In genomic region chr17:8701221-8701620, GRCh38 we compare ENCODE assay signal across 18 cellular contexts. TPM values are rescaled to one million over a fixed set of nuclear protein-coding genes. Genes with fewer than 3 reads are reported as not detected.
A peak's percentile ranks its signal among the peaks of the same experiment; 100 is the strongest.
DNase-seq lines count a peak whose midpoint lies in the region; ATAC-seq and TF ChIP-seq lines count a peak whose summit lies in the region.
"Had no signal": no experiment of that assay in that cellular context is flagged by ENCODE, and none has a peak within 500 bp of the region (broad histone marks: within the 10 kb centered on the region; RNA-seq: fewer than 3 reads in every experiment).

No MANE protein-coding gene starts in this region.

- no peak overlapping the region for H3K4me3 ChIP-seq in coronary artery
- H3K4me3 ChIP-seq in tibial artery, result no peak overlapping the region
- H3K4me3 ChIP-seq in psoas muscle, result no peak overlapping the region
- H3K4me3 ChIP-seq: A549, HAP-1 had no signal

- CTCF ChIA-PET in activated CD8-positive, alpha-beta memory T cell treated with anti-CD3 and anti-CD28 coated beads, Interleukin-2, amount 10 ng/mL, durations not matched to agents 7 days and 5 days (lab: Charles Lee), result no interaction called here

- H3K27ac ChIP-seq in coronary artery (peak overlapping the region in 1 of 2 donors; percentile 94), tibial artery (no peak overlapping the region), psoas muscle (no peak overlapping the region)
- H3K27ac ChIP-seq: 22Rv1, A549 had no signal

- intact Hi-C loops in tibial artery (cut with DNase I; ENCODE audit: low total_unique reads), result no loop called here
- intact Hi-C loops in psoas muscle (cut with DNase I), result no loop called here

- TF ChIP-seq CTCF in coronary artery (IDR thresholded peaks at IDR 0.05), result no peak
- TF ChIP-seq CTCF in tibial artery (IDR thresholded peaks at IDR 0.05), result no peak
- no peak for TF ChIP-seq CTCF in psoas muscle (IDR thresholded peaks at IDR 0.05)

- peak; percentile 24 for DNase-seq in activated CD8-positive, alpha-beta memory T cell treated with anti-CD3 and anti-CD28 coated beads for 24 hours
- no peak for DNase-seq in activated CD8-positive, alpha-beta memory T cell treated with anti-CD3 and anti-CD28 coated beads, Interleukin-2, amount 10 ng/mL, durations not matched to agents 7 days and 5 days
- peak; percentile 29 for DNase-seq in coronary artery (ENCODE audit: low spot score)
- DNase-seq in mesenteric fat pad (ENCODE audit: low spot score), result peak; percentile 39
- DNase-seq in tibial artery, result peak; percentile 10 to 42
- DNase-seq in psoas muscle, result no peak
- DNase-seq: AML-193; Calu3; CD8-positive, alpha-beta T cell; DMS79 treated with DMSO at 0.1 percent for 48 hours; GF-D8 had no signal

- H3K4me1 ChIP-seq in tibial artery (peaks cover 0 to 33% (median 26%) of the 10 kb centered on the region in 4 donors), psoas muscle (no peaks in the 10 kb centered on the region)
- H3K4me1 ChIP-seq: A549 had no signal

- H3K27ac Mint-ChIP-seq in activated CD8-positive, alpha-beta memory T cell treated with anti-CD3 and anti-CD28 coated beads, Interleukin-2, amount 10 ng/mL, durations not matched to agents 7 days and 5 days, result no peak overlapping the region
- H3K27ac Mint-ChIP-seq: CD8-positive, alpha-beta T cell had no signal

- H3K4me1 Mint-ChIP-seq in activated CD8-positive, alpha-beta memory T cell treated with anti-CD3 and anti-CD28 coated beads, Interleukin-2, amount 10 ng/mL, durations not matched to agents 7 days and 5 days, result no peaks in the 10 kb centered on the region

- no peaks in the 10 kb centered on the region for H3K9me3 ChIP-seq in tibial artery
- no peaks in the 10 kb centered on the region for H3K9me3 ChIP-seq in psoas muscle
- H3K9me3 ChIP-seq: A549, HAP-1 had no signal

- H3K4me3 Mint-ChIP-seq in activated CD8-positive, alpha-beta memory T cell treated with anti-CD3 and anti-CD28 coated beads, Interleukin-2, amount 10 ng/mL, durations not matched to agents 7 days and 5 days, result no peak overlapping the region
- H3K4me3 Mint-ChIP-seq: CD8-positive, alpha-beta T cell had no signal

- peaks cover 0 to 3% (median 0%) of the 10 kb centered on the region in 3 donors for H3K36me3 ChIP-seq in tibial artery
- H3K36me3 ChIP-seq in psoas muscle (ENCODE audit: insufficient read depth in 1 of 2, low read depth in 1 of 2), result no peaks in the 10 kb centered on the region
- H3K36me3 ChIP-seq: HAP-1 had no signal

- peaks cover 17% of the 10 kb centered on the region for H3K27me3 Mint-ChIP-seq in activated CD8-positive, alpha-beta memory T cell treated with anti-CD3 and anti-CD28 coated beads, Interleukin-2, amount 10 ng/mL, durations not matched to agents 7 days and 5 days

- no peaks in the 10 kb centered on the region for H3K9me3 Mint-ChIP-seq in activated CD8-positive, alpha-beta memory T cell treated with anti-CD3 and anti-CD28 coated beads, Interleukin-2, amount 10 ng/mL, durations not matched to agents 7 days and 5 days (ENCODE audit: low read depth)
- H3K9me3 Mint-ChIP-seq: CD8-positive, alpha-beta T cell had no signal

- H3K27me3 ChIP-seq in tibial artery, result no peaks in the 10 kb centered on the region
- peaks cover 0 to 15% (median 7%) of the 10 kb centered on the region in 3 donors for H3K27me3 ChIP-seq in psoas muscle (ENCODE audit: insufficient read depth in 3 of 3, low read length in 2 of 3)

- ATAC-seq in activated CD8-positive, alpha-beta memory T cell treated with anti-CD3 and anti-CD28 coated beads, Interleukin-2, amount 10 ng/mL, durations not matched to agents 7 days and 5 days, result no peak
- ATAC-seq in psoas muscle (no peak), GM21576 (IDR thresholded peaks at IDR 0.05; ENCODE audit: unreplicated experiment) (no peak), GM18867 (IDR thresholded peaks at IDR 0.05; ENCODE audit: unreplicated experiment) (no peak)
- ATAC-seq: A549; CD8-positive, alpha-beta T cell had no signal

- H3K36me3 Mint-ChIP-seq in activated CD8-positive, alpha-beta memory T cell treated with anti-CD3 and anti-CD28 coated beads, Interleukin-2, amount 10 ng/mL, durations not matched to agents 7 days and 5 days, result no peaks in the 10 kb centered on the region
- H3K36me3 Mint-ChIP-seq: CD8-positive, alpha-beta T cell had no signal

- WGBS in psoas muscle, 3 donors, result 69 to 71% (median 69%) methylated on average over 9 of the region's 9 CpGs

RNA-seq across cellular contexts. Expression of gene CCDC42, which starts 43.4 kb away (rescaled TPM):
- 1 to 10 TPM in 1 of 2 experiments, under 1 TPM in 1; 0.42 to 1.1 TPM for total RNA-seq in activated CD8-positive, alpha-beta memory T cell treated with anti-CD3 and anti-CD28 coated beads, Interleukin-2, amount 10 ng/mL, durations not matched to agents 7 days and 5 days
- total RNA-seq in mesenteric fat pad (not detected), psoas muscle (not detected)
- polyA plus RNA-seq in psoas muscle, result not detected
- total RNA-seq: Calu3, H1 had no signal
- polyA plus RNA-seq: A549, BJ, H1 had no signal

RNA-seq across cellular contexts. Expression of gene SPDYE4, which starts 57.1 kb away (rescaled TPM):
- total RNA-seq in activated CD8-positive, alpha-beta memory T cell treated with anti-CD3 and anti-CD28 coated beads, Interleukin-2, amount 10 ng/mL, durations not matched to agents 7 days and 5 days, result not detected
- total RNA-seq in mesenteric fat pad (not detected), psoas muscle (not detected)
- not detected for polyA plus RNA-seq in psoas muscle
- total RNA-seq: Calu3; CD8-positive, alpha-beta T cell; H1 had no signal
- polyA plus RNA-seq: A549, BJ, H1 had no signal

Comparison
In these comparisons a context has a peak if more than half of its experiments do, and no peak if none do; other contexts are left out.
1. DNase-seq: peak in activated CD8-positive, alpha-beta memory T cell treated with anti-CD3 and anti-CD28 coated beads for 24 hours (single experiment), coronary artery (single experiment), mesenteric fat pad (single experiment) and tibial artery (2 of 2); none in activated CD8-positive, alpha-beta memory T cell treated with anti-CD3 and anti-CD28 coated beads, Interleukin-2, amount 10 ng/mL, durations not matched to agents 7 days and 5 days (single experiment) and psoas muscle (0 of 2).